13 cellular contexts compared by ENCODE assay signal in the genomic region with DNA sequence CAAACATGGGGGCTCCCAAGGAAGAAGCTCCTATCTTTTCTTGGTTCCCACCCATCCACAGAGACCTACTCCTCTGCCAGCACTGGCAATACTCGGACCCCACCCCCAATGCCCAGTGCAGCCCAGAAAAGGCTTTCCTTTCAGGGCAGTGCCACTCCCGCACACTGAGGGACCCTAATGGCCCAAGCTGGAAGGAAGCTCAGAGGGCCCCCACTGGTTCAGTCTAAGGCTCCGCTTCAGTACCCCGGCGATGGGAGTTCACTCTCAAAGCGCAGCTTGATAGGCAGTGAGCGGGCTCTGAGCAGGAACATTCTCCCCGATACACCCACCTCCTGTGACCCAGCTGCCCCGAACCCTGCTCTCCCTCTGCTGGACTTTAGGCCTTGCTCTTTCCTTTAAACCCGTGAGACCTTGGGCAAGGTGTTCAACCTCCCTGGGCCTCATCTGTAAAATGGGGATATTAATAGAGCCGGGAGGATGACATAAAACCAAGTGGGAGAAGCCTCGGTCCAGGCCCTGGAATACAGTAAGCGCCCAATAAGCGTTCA. TPM values are rescaled to one million over a fixed set of nuclear protein-coding genes. Genes with fewer than 3 reads are reported as not detected.
DNase-seq lines count a peak whose midpoint lies in the region; ATAC-seq and TF ChIP-seq lines count a peak whose summit lies in the region.
"Had no signal": no experiment of that assay in that cellular context is flagged by ENCODE, and none has a peak within 500 bp of the region (broad histone marks: within the 10 kb centered on the region; RNA-seq: fewer than 3 reads in every experiment).

No MANE protein-coding gene starts in this region.

- TF ChIP-seq POLR2A in breast epithelium (IDR thresholded peaks at IDR 0.05), result no peak

- H3K27me3 Mint-ChIP-seq in MCF 10A (ENCODE audit: insufficient read depth, unreplicated experiment) (no peaks in the 10 kb centered on the region), osteocyte (ENCODE audit: unreplicated experiment) (no peaks in the 10 kb centered on the region), glutamatergic neuron (ENCODE audit: unreplicated experiment) (peaks cover 11% of the 10 kb centered on the region)

- H3K27ac Mint-ChIP-seq in MCF 10A (ENCODE audit: low read depth, unreplicated experiment) (no peak overlapping the region), osteocyte (ENCODE audit: unreplicated experiment) (no peak overlapping the region), glutamatergic neuron (ENCODE audit: unreplicated experiment) (no peak overlapping the region)

- H3K36me3 ChIP-seq in breast epithelium, result no peaks in the 10 kb centered on the region
- H3K36me3 ChIP-seq in urinary bladder (ENCODE audit: insufficient read depth), result no peaks in the 10 kb centered on the region

- H3K27me3 ChIP-seq in breast epithelium, result no peaks in the 10 kb centered on the region
- H3K27me3 ChIP-seq in right cardiac atrium (ENCODE audit: control insufficient read depth, insufficient read depth), result no peaks in the 10 kb centered on the region

- peaks cover 0 to 13% of the 10 kb centered on the region in 2 donors for H3K4me1 ChIP-seq in breast epithelium
- no peaks in the 10 kb centered on the region for H3K4me1 ChIP-seq in right cardiac atrium (ENCODE audit: control insufficient read depth, insufficient read depth, low read length)
- no peaks in the 10 kb centered on the region for H3K4me1 ChIP-seq in urinary bladder (ENCODE audit: insufficient read depth)

- intact Hi-C loops in breast epithelium (cut with DNase I; ENCODE audit: low total_unique reads) (no loop called here), MCF 10A (cut with micrococcal nuclease) (no loop called here), right cardiac atrium (cut with DNase I) (no loop called here)

- no TSS peak for BruUV-seq in MCF 10A (replicated peaks; lab: Mats Ljungman, UMichigan)

- H3K4me3 Mint-ChIP-seq in MCF 10A (ENCODE audit: unreplicated experiment) (no peak overlapping the region), osteocyte (ENCODE audit: unreplicated experiment) (peak overlapping the region; percentile 29), glutamatergic neuron (ENCODE audit: unreplicated experiment) (no peak overlapping the region)
- H3K4me3 Mint-ChIP-seq: central memory CD8-positive, alpha-beta T cell; neural crest cell had no signal

- CTCF ChIA-PET in MCF 10A (lab: Yijun Ruan, JAX), result interaction anchor here (0.7 kb wide), 1 partner anchor 762 kb away, joined by 4 read pairs; no protein-coding TSS in a partner anchor

- H3K27ac ChIP-seq in breast epithelium, result peak overlapping the region; percentile 74 to 84
- H3K27ac ChIP-seq in right cardiac atrium (ENCODE audit: low read length), result no peak overlapping the region
- H3K27ac ChIP-seq in urinary bladder (ENCODE audit: low read depth), result no peak overlapping the region

- TF ChIP-seq CTCF in breast epithelium (IDR thresholded peaks at IDR 0.05) (no peak), MCF 10A (IDR thresholded peaks at IDR 0.05; ENCODE audit: unreplicated experiment) (no peak), osteocyte (IDR thresholded peaks at IDR 0.05) (no peak), glutamatergic neuron (IDR thresholded peaks at IDR 0.05; ENCODE audit: partially characterized antibody, unreplicated experiment) (no peak)

- no peak for ATAC-seq in right cardiac atrium
- no peak for ATAC-seq in stimulated activated naive CD8-positive, alpha-beta T cell treated with anti-CD3 and anti-CD28 coated beads, Interleukin-15, Interleukin-2, amounts not matched to agents 100 U/mL and 50 U/mL, for 24 hours

- H3K9me3 Mint-ChIP-seq in MCF 10A (ENCODE audit: unreplicated experiment) (no peaks in the 10 kb centered on the region), osteocyte (ENCODE audit: unreplicated experiment) (no peaks in the 10 kb centered on the region), glutamatergic neuron (ENCODE audit: unreplicated experiment) (peaks cover 4% of the 10 kb centered on the region)
- H3K9me3 Mint-ChIP-seq: central memory CD8-positive, alpha-beta T cell; neural crest cell had no signal

- H3K4me3 ChIP-seq in breast epithelium, result peak overlapping the region; percentile 35 to 66 (median 52)
- H3K4me3 ChIP-seq in right cardiac atrium (ENCODE audit: low read length), result peak overlapping the region; percentile 54
- peak overlapping the region; percentile 44 for H3K4me3 ChIP-seq in urinary bladder (ENCODE audit: low read depth, low read length)

- POLR2A ChIA-PET in MCF 10A (lab: Yijun Ruan, JAX), result interaction anchor here (0.8 kb wide), 1 partner anchor 20 kb away, joined by 3 read pairs; no protein-coding TSS in a partner anchor

- H3K9me3 ChIP-seq in breast epithelium, result no peaks in the 10 kb centered on the region
- H3K9me3 ChIP-seq in right cardiac atrium (ENCODE audit: control insufficient read depth, low read length), result no peaks in the 10 kb centered on the region

- WGBS in right cardiac atrium, result 86% methylated on average over 14 of the region's 14 CpGs
- WGBS in urinary bladder, result 82% methylated on average over 14 of the region's 14 CpGs

- DNase-seq in breast epithelium (ENCODE audit: low spot score in 2 of 2) (no peak), MCF 10A (ENCODE audit: unreplicated experiment) (no peak), right cardiac atrium (peak in 2 of 3 donors; percentile 34 to 38), osteocyte (ENCODE audit: extremely low spot score, unreplicated experiment) (no peak), ecto neural progenitor cell (ENCODE audit: low spot score) (no peak), glutamatergic neuron (no peak)
- DNase-seq in stimulated activated naive CD8-positive, alpha-beta T cell treated with anti-CD3 and anti-CD28 coated beads, Interleukin-15, Interleukin-2, amounts not matched to agents 100 U/mL and 50 U/mL, for 24 hours, result no peak
- DNase-seq: activated CD8-positive, alpha-beta memory T cell treated with anti-CD3 and anti-CD28 coated beads, Interleukin-2, amount 50 U/mL, for 4 hours; NCI-H1694 treated with DMSO at 0.1 percent for 48 hours; T-helper 9 cell had no signal

- H3K36me3 Mint-ChIP-seq in MCF 10A (ENCODE audit: insufficient read depth, unreplicated experiment) (no peaks in the 10 kb centered on the region), osteocyte (ENCODE audit: unreplicated experiment) (no peaks in the 10 kb centered on the region), glutamatergic neuron (ENCODE audit: unreplicated experiment) (no peaks in the 10 kb centered on the region)

- H3K4me1 Mint-ChIP-seq in MCF 10A (ENCODE audit: insufficient read depth, unreplicated experiment) (peaks cover 10% of the 10 kb centered on the region), osteocyte (ENCODE audit: unreplicated experiment) (peaks cover 15% of the 10 kb centered on the region), glutamatergic neuron (ENCODE audit: low read depth, unreplicated experiment) (no peaks in the 10 kb centered on the region)
- H3K4me1 Mint-ChIP-seq: central memory CD8-positive, alpha-beta T cell had no signal

RNA-seq across cellular contexts. Expression of gene CHRDL2, which starts 48.4 kb away (rescaled TPM):
- total RNA-seq in breast epithelium, result 1 to 10 TPM in 1 of 3 donors, not detected in 2; 4.2 TPM
- not detected in 2 replicates for total RNA-seq in MCF 10A (2022)
- total RNA-seq in right cardiac atrium, result 10 to 100 TPM in 1 of 4 donors, 1 to 10 TPM in 3; 2.7 to 11.8 (median 3.2) TPM
- polyA plus RNA-seq in right cardiac atrium, result 0.97 TPM
- total RNA-seq in osteocyte, result not detected in 2 replicates
- total RNA-seq in urinary bladder, result 0.69 TPM
- 72.8 TPM for polyA plus RNA-seq in urinary bladder
- not detected for total RNA-seq in glutamatergic neuron (ENCODE audit: unreplicated experiment)

Comparison
In these comparisons a context has a peak if more than half of its experiments do, and no peak if none do; other contexts are left out.
1. DNase-seq: peak in right cardiac atrium (2 of 3); none in breast epithelium (0 of 2), MCF 10A (single experiment), osteocyte (single experiment), ecto neural progenitor cell (single experiment), stimulated activated naive CD8-positive, alpha-beta T cell treated with anti-CD3 and anti-CD28 coated beads, Interleukin-15, Interleukin-2, amounts not matched to agents 100 U/mL and 50 U/mL, for 24 hours (single experiment) and glutamatergic neuron (single experiment).
2. H3K27ac ChIP-seq: peak in breast epithelium (2 of 2); none in right cardiac atrium (single experiment) and urinary bladder (single experiment).
3. Peak in every context shown above with its lines, with median percentiles within 50 percentile points of each other: H3K4me3 ChIP-seq.